ENCODE assay signal across 13 cellular contexts in the genomic region with DNA sequence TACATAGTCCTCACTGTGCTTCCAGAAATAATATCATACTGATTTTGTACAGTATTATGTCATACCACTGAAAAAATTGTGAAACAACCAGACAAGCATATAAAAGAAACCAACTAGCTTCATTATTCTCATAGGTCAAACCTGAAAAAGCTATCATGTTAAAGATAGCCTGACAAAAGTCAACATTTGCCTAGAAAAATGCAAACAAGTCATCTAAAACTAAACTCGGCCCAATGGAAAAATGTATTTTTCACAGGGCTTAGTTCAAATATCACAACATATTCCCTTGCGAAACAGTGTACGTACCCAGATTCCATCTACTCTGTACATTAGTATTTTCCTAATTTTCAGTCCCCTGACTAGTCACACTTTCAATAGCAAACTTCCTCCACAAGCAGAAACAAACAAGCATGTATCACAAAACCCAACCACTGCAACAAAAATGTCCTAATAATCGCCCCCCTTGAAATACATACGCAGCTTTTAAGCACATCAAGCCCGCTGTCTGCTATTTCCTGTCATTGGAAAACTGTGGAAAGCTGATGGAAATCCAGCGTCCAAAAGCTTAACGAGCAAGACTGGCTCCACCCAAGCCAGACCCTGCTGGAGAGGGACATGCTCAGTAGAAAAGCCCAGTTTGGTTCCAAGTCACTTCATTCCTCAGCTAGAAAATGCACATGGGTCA.
DNase-seq lines count a peak whose midpoint lies in the region; ATAC-seq and TF ChIP-seq lines count a peak whose summit lies in the region.
"Had no signal": no experiment of that assay in that cellular context is flagged by ENCODE, and none has a peak within 500 bp of the region (broad histone marks: within the 10 kb centered on the region; RNA-seq: fewer than 3 reads in every experiment).

No MANE protein-coding gene starts in this region.

- H3K9me3 ChIP-seq in body of pancreas (no peaks in the 10 kb centered on the region), sigmoid colon (no peaks in the 10 kb centered on the region)

- TF ChIP-seq EP300 in sigmoid colon (IDR thresholded peaks at IDR 0.05): no peak

- intact Hi-C loops in body of pancreas (cut with DNase I): no loop called here
- intact Hi-C loops in left ventricle myocardium superior (cut with micrococcal nuclease): no loop called here
- intact Hi-C loops in sigmoid colon (cut with DNase I): no loop called here
- intact Hi-C loops in left colon (cut with DNase I, micrococcal nuclease): no loop called here

- H3K27me3 ChIP-seq in body of pancreas: no peaks in the 10 kb centered on the region
- H3K27me3 ChIP-seq in sigmoid colon: no peaks in the 10 kb centered on the region

- H3K36me3 ChIP-seq in body of pancreas (replicated peaks in 1 of 2; ENCODE audit: insufficient read depth in 1 of 2, low read depth in 2 of 2) (no peaks in the 10 kb centered on the region), sigmoid colon (no peaks in the 10 kb centered on the region)

- TF ChIP-seq POLR2A in body of pancreas (IDR thresholded peaks at IDR 0.05): no peak
- TF ChIP-seq POLR2A in sigmoid colon (IDR thresholded peaks at IDR 0.05): no peak

- ATAC-seq in body of pancreas (peak; percentile 45), left ventricle myocardium superior (peak; percentile 90), left colon (no peak), GM21390 (IDR thresholded peaks at IDR 0.05; ENCODE audit: unreplicated experiment) (no peak)

- no peak overlapping the region for H3K4me3 ChIP-seq in body of pancreas
- peak overlapping the region; percentile 15 to 42 (median 30) for H3K4me3 ChIP-seq in sigmoid colon

- peak overlapping the region in 3 of 4 donors; percentile 3 to 21 (median 19) for H3K27ac ChIP-seq in body of pancreas
- peak overlapping the region; percentile 41 to 56 (median 50) for H3K27ac ChIP-seq in sigmoid colon

- H3K4me1 ChIP-seq in body of pancreas: peaks cover 4% of the 10 kb centered on the region
- peaks cover 0 to 29% (median 21%) of the 10 kb centered on the region in 4 donors for H3K4me1 ChIP-seq in sigmoid colon

- DNase-seq in DMS114 treated with DMSO at 0.1 percent for 48 hours (lab: John Stamatoyannopoulos, UW; ENCODE audit: unreplicated experiment) (peak; percentile 54), body of pancreas (peak in 2 of 4 donors; percentile 14 to 18), left ventricle myocardium superior (peak; percentile 47), sigmoid colon (peak; percentile 73), foreskin melanocyte (no peak), NCI-H1436 treated with DMSO at 0.1 percent for 48 hours (lab: John Stamatoyannopoulos, UW) (no peak), left colon (no peak)
- DNase-seq: activated CD8-positive, alpha-beta memory T cell treated with anti-CD3 and anti-CD28 coated beads for 24 hours; CD4-positive, alpha-beta T cell; central memory CD4-positive, alpha-beta T cell; NCI-H2081 treated with DMSO at 0.1 percent for 48 hours; SHP77 treated with DMSO at 0.1 percent for 48 hours had no signal

- 28 to 45% methylated on average over 8 of the region's 8 CpGs for WGBS in body of pancreas, 2 donors
- 71 to 76% methylated on average over 8 of the region's 8 CpGs for WGBS in sigmoid colon, 2 donors

- TF ChIP-seq CTCF in body of pancreas (IDR thresholded peaks at IDR 0.05) (no peak), sigmoid colon (IDR thresholded peaks at IDR 0.05) (no peak)

Comparison
In these comparisons a context has a peak if more than half of its experiments do, and no peak if none do; other contexts are left out.
1. DNase-seq: peak in DMS114 treated with DMSO at 0.1 percent for 48 hours (single experiment), left ventricle myocardium superior (single experiment) and sigmoid colon (single experiment); none in foreskin melanocyte (single experiment), NCI-H1436 treated with DMSO at 0.1 percent for 48 hours (single experiment) and left colon (0 of 2).
2. ATAC-seq: peak in body of pancreas (single experiment) and left ventricle myocardium superior (single experiment); none in left colon (single experiment) and GM21390 (single experiment).
3. H3K4me3 ChIP-seq: peak in sigmoid colon (4 of 4); none in body of pancreas (0 of 2).